ENCODE assay signal across 8 cellular contexts in the genomic region with DNA sequence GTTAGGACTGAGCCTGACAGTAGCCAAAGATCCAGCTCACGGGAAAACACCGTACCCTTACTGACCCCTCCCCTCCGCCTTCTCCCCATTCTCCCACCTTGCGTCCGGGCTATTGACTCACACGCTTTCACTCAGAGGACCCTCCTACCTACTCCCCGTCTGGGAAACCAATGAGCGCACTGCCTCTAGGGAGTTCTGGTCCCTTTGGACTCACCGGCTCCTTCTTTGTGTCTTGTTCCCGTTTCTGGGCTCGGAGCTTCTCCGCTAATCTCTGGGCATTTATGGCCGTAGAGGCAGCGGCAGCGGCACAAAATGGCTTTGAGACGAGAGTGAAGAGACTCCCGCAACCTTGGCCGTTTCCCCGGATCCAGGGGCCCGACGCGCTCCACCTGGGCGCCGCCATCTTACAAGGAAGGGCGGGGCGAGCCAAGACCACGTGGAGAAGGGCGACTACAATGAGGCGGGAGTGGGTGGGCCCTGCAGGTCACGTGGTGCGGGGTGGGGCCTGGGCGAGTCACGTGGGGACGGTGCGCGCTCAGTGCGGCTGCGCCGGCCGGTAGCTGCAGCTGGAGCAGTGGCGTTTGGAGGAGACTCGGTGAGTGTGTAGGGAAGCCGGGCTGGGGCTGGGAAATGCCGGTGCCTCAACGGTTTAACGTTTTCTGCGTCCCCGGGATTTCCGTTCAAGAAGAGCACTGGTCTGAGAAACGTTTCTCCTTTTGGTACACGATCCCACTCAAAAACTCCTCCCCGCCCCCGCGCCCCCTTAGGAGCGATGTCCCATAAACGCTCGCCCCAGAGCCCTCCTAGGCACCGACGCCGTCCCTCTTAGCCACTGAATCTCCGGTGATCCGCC. TPM values are rescaled to one million over a fixed set of nuclear protein-coding genes. Genes with fewer than 3 reads are reported as not detected.
DNase-seq lines count a peak whose midpoint lies in the region; ATAC-seq and TF ChIP-seq lines count a peak whose summit lies in the region.

A gene (plus strand): TSS at position 547 of the 853 bp plus-strand sequence. CDS start 23,220 bp downstream, outside the sequence.
A gene with protein sequence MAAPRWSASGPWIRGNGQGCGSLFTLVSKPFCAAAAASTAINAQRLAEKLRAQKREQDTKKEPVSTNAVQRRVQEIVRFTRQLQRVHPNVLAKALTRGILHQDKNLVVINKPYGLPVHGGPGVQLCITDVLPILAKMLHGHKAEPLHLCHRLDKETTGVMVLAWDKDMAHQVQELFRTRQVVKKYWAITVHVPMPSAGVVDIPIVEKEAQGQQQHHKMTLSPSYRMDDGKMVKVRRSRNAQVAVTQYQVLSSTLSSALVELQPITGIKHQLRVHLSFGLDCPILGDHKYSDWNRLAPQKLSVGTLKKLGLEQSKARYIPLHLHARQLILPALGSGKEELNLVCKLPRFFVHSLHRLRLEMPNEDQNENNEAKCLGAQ (minus strand): TSS at position 415 of the 853 bp plus-strand sequence. CDS start 12 bp downstream, at position 403.

- no peaks in the 10 kb centered on the region for H3K27me3 Mint-ChIP-seq in activated B cell treated with CpG ODN at 0.5 μM for 24 hours
- H3K27me3 Mint-ChIP-seq in immature natural killer cell (ENCODE audit: low read depth in 3 of 3), result peaks cover 2 to 4% (median 2%) of the 10 kb centered on the region in 3 donors

- 0 to 1% (median 0%) methylated on average over 47 to 62 of the region's 62 CpGs for WGBS in spleen, 5 donors

- TF ChIP-seq CTCF in AG09319 (IDR thresholded peaks at IDR 0.05; ENCODE audit: low read depth, low read length) (no peak), activated B cell treated with CpG ODN at 0.5 μM for 24 hours (IDR thresholded peaks at IDR 0.05) (no peak), cardiac fibroblast (IDR thresholded peaks at IDR 0.05; ENCODE audit: low read depth, low read length) (no peak), spleen (IDR thresholded peaks at IDR 0.05 in 8 of 11, conservative IDR thresholded peaks at IDR 0.05 in 3 of 11) (peak in 1 of 11 experiments; percentile 26)

- H3K27ac Mint-ChIP-seq in activated B cell treated with CpG ODN at 0.5 μM for 24 hours (peak within 1 kb of the TSS; percentile 97), immature natural killer cell (peak within 1 kb of the TSS; percentile 83 to 97 (median 94))

- no peaks in the 10 kb centered on the region for H3K27me3 ChIP-seq in spleen (replicated peaks in 1 of 7)

- peaks cover 43% of the 10 kb centered on the region for H3K36me3 Mint-ChIP-seq in activated B cell treated with CpG ODN at 0.5 μM for 24 hours (ENCODE audit: low read depth)
- H3K36me3 Mint-ChIP-seq in immature natural killer cell, result peaks cover 3 to 15% (median 8%) of the 10 kb centered on the region in 3 donors

- ATAC-seq in GM19025 (IDR thresholded peaks at IDR 0.05; ENCODE audit: low read depth, unreplicated experiment), result peak; percentile 94
- peak; percentile 96 for ATAC-seq in HG03280 (IDR thresholded peaks at IDR 0.05; ENCODE audit: unreplicated experiment)
- ATAC-seq in activated B cell treated with CpG ODN at 0.5 μM for 24 hours (ENCODE audit: low read depth), result peak; percentile 93

- DNase-seq in AG09319 (ENCODE audit: extremely low read depth, low read depth) (peak; percentile 91), NCI-H345 (lab: John Stamatoyannopoulos, UW) (peak; percentile 97), activated B cell treated with CpG ODN at 0.5 μM for 24 hours (peak; percentile 99), cardiac fibroblast (ENCODE audit: low read depth in 2 of 2) (peak; percentile 97), immature natural killer cell (peak; percentile 97 to 99 (median 98)), spleen (peak; percentile 100)

- peaks cover 12 to 58% (median 36%) of the 10 kb centered on the region in 6 donors for H3K4me1 ChIP-seq in spleen

- H3K9me3 Mint-ChIP-seq in activated B cell treated with CpG ODN at 0.5 μM for 24 hours (no peaks in the 10 kb centered on the region), immature natural killer cell (no peaks in the 10 kb centered on the region)

- H3K27ac ChIP-seq in spleen, result peak within 1 kb of the TSS in 6 of 8 donors; percentile 59 to 82 (median 68)

- intact Hi-C loops in activated B cell treated with CpG ODN at 0.5 μM for 24 hours (cut with micrococcal nuclease) (loop anchor here (1.0 to 10.0 kb wide), 10 partner anchors 58 to 1259 kb away; a partner anchor contains a TSS), spleen (cut with DNase I; ENCODE audit: low total_unique reads) (loop anchor here (10.0 kb wide), 1 partner anchor 53 kb away; a partner anchor contains a TSS)

- no peaks in the 10 kb centered on the region for H3K9me3 ChIP-seq in spleen

- H3K4me3 Mint-ChIP-seq in activated B cell treated with CpG ODN at 0.5 μM for 24 hours (peak within 1 kb of the TSS; percentile 99), immature natural killer cell (peak within 1 kb of the TSS; percentile 97 to 99 (median 98))

- H3K4me1 Mint-ChIP-seq in activated B cell treated with CpG ODN at 0.5 μM for 24 hours, result peaks cover 28% of the 10 kb centered on the region
- H3K4me1 Mint-ChIP-seq in immature natural killer cell, result peaks cover 29 to 34% of the 10 kb centered on the region in 2 donors

- peak in 2 of 3 donors; percentile 65 to 71 for TF ChIP-seq POLR2A in spleen (IDR thresholded peaks at IDR 0.05)

- H3K4me3 ChIP-seq in cardiac fibroblast (replicated peaks in 1 of 2; ENCODE audit: low read depth in 2 of 2, low read length in 2 of 2) (peak within 1 kb of the TSS; percentile 77 to 97), spleen (peak within 1 kb of the TSS; percentile 76 to 98 (median 94))

- CTCF ChIA-PET in activated B cell treated with CpG ODN at 0.5 μM for 24 hours (lab: Charles Lee), result no interaction called here

- POLR2A ChIA-PET in activated B cell treated with CpG ODN at 0.5 μM for 24 hours (lab: Charles Lee), result interaction anchor here (1.0 to 3.9 kb wide), 8 partner anchors 13 to 324 kb away, joined by 3 to 21 read pairs (median 4); a partner anchor contains a TSS

- H3K36me3 ChIP-seq in spleen, result peaks cover 0 to 37% (median 27%) of the 10 kb centered on the region in 6 donors

RNA-seq across cellular contexts. Expression of the first gene that starts in this region (rescaled TPM):
- total RNA-seq in activated B cell treated with CpG ODN at 0.5 μM for 24 hours, result 8.7 and 11.7 TPM in 2 replicates
- 10 to 100 TPM; 11.5 to 21.1 (median 13.7) TPM for polyA plus RNA-seq in immature natural killer cell
- 10 to 100 TPM; 15.3 to 32.3 (median 21.0) TPM for total RNA-seq in spleen
- polyA plus RNA-seq in spleen, result 10 to 100 TPM in 1 of 3 donors, 1 to 10 TPM in 2; 5.5 to 11.1 (median 6.5) TPM

RNA-seq across cellular contexts. Expression of the second gene that starts in this region (rescaled TPM):
- total RNA-seq in activated B cell treated with CpG ODN at 0.5 μM for 24 hours, result 48.8 and 58.2 TPM in 2 replicates
- 10 to 100 TPM in 2 of 3 donors, 1 to 10 TPM in 1; 4.5 to 15.0 (median 10.5) TPM for polyA plus RNA-seq in immature natural killer cell
- total RNA-seq in spleen, result 10 to 100 TPM; 20.6 to 26.7 (median 22.3) TPM
- polyA plus RNA-seq in spleen, result 10 to 100 TPM; 14.5 to 15.5 (median 15.4) TPM

Comparison
In these comparisons a context has a peak if more than half of its experiments do, and no peak if none do; other contexts are left out.
1. Peak in every context shown above with its lines: DNase-seq, ATAC-seq, H3K4me3 ChIP-seq and H3K27ac ChIP-seq.